ENCODE assay signal across 14 cellular contexts in the genomic region with DNA sequence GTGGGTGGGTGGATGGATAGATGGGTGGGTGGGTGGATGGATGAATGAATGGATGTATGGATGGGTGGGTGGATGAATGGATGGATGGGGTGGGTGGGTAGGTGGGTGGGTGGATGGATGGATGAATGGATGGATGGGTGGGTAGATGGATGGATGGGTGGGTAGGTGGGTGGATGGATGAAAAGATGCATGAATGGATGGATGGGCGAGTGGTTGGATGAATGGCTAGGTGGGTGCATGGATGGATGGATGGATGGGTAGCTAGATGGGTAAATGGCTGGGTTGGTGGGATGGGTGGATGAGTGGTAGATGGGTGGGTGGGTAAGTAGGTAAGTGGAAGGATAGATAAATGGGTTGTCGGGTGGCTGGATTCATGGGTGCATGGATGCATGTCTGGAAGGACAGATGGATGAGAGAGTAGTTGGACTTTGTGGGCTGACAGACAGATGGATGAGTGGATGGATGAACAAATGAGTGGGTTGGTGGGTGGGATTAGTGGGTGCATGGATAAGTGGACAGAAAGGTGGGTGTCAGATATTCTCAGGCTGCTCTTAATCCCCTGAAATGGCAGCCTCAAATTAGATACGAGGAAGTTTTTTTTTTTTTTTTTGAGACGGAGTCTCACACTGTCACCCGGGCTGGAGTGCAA.
A peak's percentile ranks its signal among the peaks of the same experiment; 100 is the strongest.
DNase-seq lines count a peak whose midpoint lies in the region; ATAC-seq and TF ChIP-seq lines count a peak whose summit lies in the region.
"Had no signal": no experiment of that assay in that cellular context is flagged by ENCODE, and none has a peak within 500 bp of the region (broad histone marks: within the 10 kb centered on the region; RNA-seq: fewer than 3 reads in every experiment).

No MANE protein-coding gene starts in this region.

- peak overlapping the region; percentile 56 for H3K4me3 Mint-ChIP-seq in glutamatergic neuron (ENCODE audit: unreplicated experiment)
- no peak overlapping the region for H3K4me3 Mint-ChIP-seq in activated T-helper 17 cell treated with anti-CD3 and anti-CD28 coated beads, Interleukin-2, amount 50 U/mL, for 72 hours
- H3K4me3 Mint-ChIP-seq: B cell; CD4-positive, alpha-beta T cell had no signal

- no peak overlapping the region for H4K8ac ChIP-seq in IMR-90 (ENCODE audit: low read depth in 2 of 2, low read length in 2 of 2)
- no peak overlapping the region for H4K8ac ChIP-seq in neuronal stem cell (ENCODE audit: low read depth, low read length)

- H3K9ac ChIP-seq in IMR-90 (ENCODE audit: low read depth, low read length) (no peak overlapping the region), neuronal stem cell (ENCODE audit: low read depth, low read length, poor library complexity) (no peak overlapping the region)

- dilution Hi-C loops in IMR-90 (cut with HindIII; ENCODE audit: low sequenced_read_pairs, unreplicated experiment) = no loop called here

- CTCF ChIA-PET in IMR-90 (lab: Yijun Ruan, JAX) = interaction anchor here (1.0 kb wide), 1 partner anchor 25 kb away, joined by 3 read pairs; no protein-coding TSS in a partner anchor

- H3K4me2 ChIP-seq in IMR-90 (ENCODE audit: low read depth, low read length) (no peak overlapping the region), neuronal stem cell (ENCODE audit: insufficient read depth, low read length, poor library complexity, severe bottlenecking) (no peak overlapping the region)
- H3K4me2 ChIP-seq: GM23338 had no signal

- H2BK5ac ChIP-seq in IMR-90 (ENCODE audit: low read depth, low read length, poor library complexity, severe bottlenecking) (no peak overlapping the region), neuronal stem cell (ENCODE audit: low read length) (no peak overlapping the region)

- H2BK20ac ChIP-seq in IMR-90 (ENCODE audit: low read depth, low read length) = no peak overlapping the region

- H2AK9ac ChIP-seq in IMR-90 (replicated peaks; ENCODE audit: low read depth, low read length, poor library complexity) = no peak overlapping the region

- H3K4me1 ChIP-seq in IMR-90 (ENCODE audit: control insufficient read depth, insufficient read depth, low read length) (peaks cover 6% of the 10 kb centered on the region), neuronal stem cell (ENCODE audit: control insufficient read depth in 2 of 2, insufficient read depth in 1 of 2, low read depth in 1 of 2, low read length in 2 of 2) (peaks cover 15 to 49% of the 10 kb centered on the region in 2 donors)

- H3K27ac ChIP-seq in IMR-90 (ENCODE audit: insufficient read depth, low read length) (no peak overlapping the region), VCaP (peak overlapping the region; percentile 88), neuronal stem cell (replicated peaks; ENCODE audit: low read length) (no peak overlapping the region)

- no peak overlapping the region for H2BK15ac ChIP-seq in IMR-90 (ENCODE audit: low read depth, low read length)
- no peak overlapping the region for H2BK15ac ChIP-seq in neuronal stem cell (ENCODE audit: low read length)

- peaks cover 33% of the 10 kb centered on the region for H4K20me1 ChIP-seq in IMR-90 (ENCODE audit: insufficient read depth, low read length)

- intact Hi-C loops in IMR-90 (cut with micrococcal nuclease) = no loop called here

- no peak overlapping the region for H3K4me3 ChIP-seq in IMR-90 (ENCODE audit: insufficient read depth, low read depth, low read length)
- no peak overlapping the region for H3K4me3 ChIP-seq in neuronal stem cell (ENCODE audit: low read length in 2 of 2)

- in situ Hi-C loops in IMR-90 (cut with MboI; ENCODE audit: low sequenced_read_pairs) = no loop called here

- H3K18ac ChIP-seq in IMR-90 (ENCODE audit: low read depth, low read length) = no peak overlapping the region
- H3K18ac ChIP-seq in neuronal stem cell (ENCODE audit: low read length) = no peak overlapping the region

- 95% methylated on average over 2 of the region's 5 CpGs; no CpG with 5 or more reads in 1 of the 2 experiments for WGBS in IMR-90 (ENCODE audit: extremely low coverage in 2 of 2, insufficient read length in 1 of 2), 2 experiments
- no CpG with 5 or more reads among the region's 5 CpGs for WGBS in neuronal stem cell (ENCODE audit: extremely low coverage in 2 of 2, insufficient read length in 2 of 2, insufficient replicate concordance in 1 of 2), 2 donors

- no peak for ATAC-seq in IMR-90 (ENCODE audit: low read depth)
- no peak for ATAC-seq in activated T-helper 17 cell treated with anti-CD3 and anti-CD28 coated beads, Interleukin-2, amount 50 U/mL, for 72 hours (replicated peaks)

- no TSS peak for BruUV-seq in IMR-90 (replicated peaks; lab: Mats Ljungman, UMichigan)

- POLR2A ChIA-PET in IMR-90 (lab: Charles Lee; ENCODE audit: unreplicated experiment) = no interaction called here

- no peaks in the 10 kb centered on the region for H3K36me3 Mint-ChIP-seq in glutamatergic neuron (ENCODE audit: unreplicated experiment)
- no peaks in the 10 kb centered on the region for H3K36me3 Mint-ChIP-seq in activated T-helper 17 cell treated with anti-CD3 and anti-CD28 coated beads, Interleukin-2, amount 50 U/mL, for 72 hours (ENCODE audit: low read depth)

- H2BK120ac ChIP-seq in IMR-90 (ENCODE audit: low read depth, low read length) = no peak overlapping the region
- no peak overlapping the region for H2BK120ac ChIP-seq in neuronal stem cell (ENCODE audit: low read depth, low read length)

- peak overlapping the region; percentile 31; the same call in 1 of the 2 replicates for H3K14ac ChIP-seq in IMR-90 (replicated peaks; ENCODE audit: low read depth, low read length)
- H3K14ac ChIP-seq in neuronal stem cell (ENCODE audit: low read length) = no peak overlapping the region

- H2AFZ ChIP-seq in IMR-90 (replicated peaks; ENCODE audit: low read length, poor library complexity) (no peak overlapping the region), neuronal stem cell (ENCODE audit: low read length) (no peak overlapping the region)
- H2AFZ ChIP-seq: GM23338 had no signal

- no peaks in the 10 kb centered on the region for H3K27me3 ChIP-seq in IMR-90 (ENCODE audit: control insufficient read depth, insufficient read depth, low read length)
- H3K27me3 ChIP-seq in neuronal stem cell (ENCODE audit: control insufficient read depth in 3 of 3, insufficient read depth in 3 of 3, low read depth in 1 of 3, low read length in 3 of 3) = no peaks in the 10 kb centered on the region

- H3K79me1 ChIP-seq in IMR-90 (ENCODE audit: low read depth in 1 of 2, low read length in 2 of 2) = peaks cover 21 to 63% of the 10 kb centered on the region in 2 experiments
- H3K79me1 ChIP-seq in neuronal stem cell (ENCODE audit: low read depth, low read length) = peaks cover 12% of the 10 kb centered on the region

- H3K4ac ChIP-seq in IMR-90 (ENCODE audit: low read depth, low read length) = no peak overlapping the region
- H3K4ac ChIP-seq in neuronal stem cell (ENCODE audit: low read length) = no peak overlapping the region

- H3K4me1 Mint-ChIP-seq in glutamatergic neuron (ENCODE audit: low read depth, unreplicated experiment) = peaks cover 60% of the 10 kb centered on the region
- no peaks in the 10 kb centered on the region for H3K4me1 Mint-ChIP-seq in activated T-helper 17 cell treated with anti-CD3 and anti-CD28 coated beads, Interleukin-2, amount 50 U/mL, for 72 hours

- H3K9me3 ChIP-seq in IMR-90 (ENCODE audit: control insufficient read depth, insufficient read depth, low read length) = no peaks in the 10 kb centered on the region
- H3K9me3 ChIP-seq in neuronal stem cell (replicated peaks in 1 of 2; ENCODE audit: control insufficient read depth in 2 of 2, insufficient read depth in 1 of 2, low read depth in 1 of 2, low read length in 2 of 2) = no peaks in the 10 kb centered on the region

- no peak overlapping the region for H4K91ac ChIP-seq in IMR-90 (ENCODE audit: insufficient read depth, low read depth, low read length)
- H4K91ac ChIP-seq in neuronal stem cell (ENCODE audit: low read depth, low read length, poor library complexity) = no peak overlapping the region

- H3K23ac ChIP-seq in IMR-90 (ENCODE audit: low read depth, low read length) = no peak overlapping the region
- peak overlapping the region; percentile 16 for H3K23ac ChIP-seq in neuronal stem cell (ENCODE audit: low read depth, low read length, poor library complexity)

- DNase-seq in IMR-90 (no peak), glutamatergic neuron (no peak), neuronal stem cell (ENCODE audit: low spot score) (no peak), GOT3 (lab: John Stamatoyannopoulos, UW) (no peak), T1000 (lab: John Stamatoyannopoulos, UW) (no peak)
- DNase-seq in activated CD4-positive, alpha-beta T cell treated with anti-CD3 and anti-CD28 coated beads, Interleukin-2, amount 50 U/mL, for 4 hours = no peak
- DNase-seq: C1 segment of cervical spinal cord; CD4-positive, alpha-beta T cell; DMS79 treated with DMSO at 0.1 percent for 48 hours; HCEC 1CT had no signal

- H3K9me1 ChIP-seq in IMR-90 (ENCODE audit: insufficient read depth, low read length) = peaks cover 6% of the 10 kb centered on the region; the same call in 1 of the 2 replicates

- no peak overlapping the region for H4K5ac ChIP-seq in IMR-90 (ENCODE audit: low read depth, low read length)

- H3K27ac Mint-ChIP-seq in glutamatergic neuron (ENCODE audit: unreplicated experiment) = peak overlapping the region; percentile 79
- H3K27ac Mint-ChIP-seq in activated T-helper 17 cell treated with anti-CD3 and anti-CD28 coated beads, Interleukin-2, amount 50 U/mL, for 72 hours = no peak overlapping the region
- H3K27ac Mint-ChIP-seq: CD4-positive, alpha-beta T cell had no signal

- H3K36me3 ChIP-seq in IMR-90 (ENCODE audit: control insufficient read depth, insufficient read depth, low read length) (no peaks in the 10 kb centered on the region), neuronal stem cell (replicated peaks in 1 of 2; ENCODE audit: control insufficient read depth in 2 of 2, insufficient read depth in 2 of 2, low read length in 2 of 2) (peaks cover 1 to 5% of the 10 kb centered on the region in 2 donors)

- H2AK5ac ChIP-seq in IMR-90 (ENCODE audit: low read depth, low read length) (no peak overlapping the region), neuronal stem cell (ENCODE audit: low read depth, low read length) (no peak overlapping the region)

- H2BK12ac ChIP-seq in neuronal stem cell (ENCODE audit: low read length) = no peak overlapping the region

- H3K56ac ChIP-seq in IMR-90 (ENCODE audit: extremely low read depth, insufficient read depth, low read length) = no peak overlapping the region

- no peak for TF ChIP-seq RAD21 in IMR-90 (IDR thresholded peaks at IDR 0.05; ENCODE audit: low read length)

- peaks cover 45% of the 10 kb centered on the region for H3K9me3 Mint-ChIP-seq in glutamatergic neuron (ENCODE audit: unreplicated experiment)
- no peaks in the 10 kb centered on the region for H3K9me3 Mint-ChIP-seq in activated T-helper 17 cell treated with anti-CD3 and anti-CD28 coated beads, Interleukin-2, amount 50 U/mL, for 72 hours
- H3K9me3 Mint-ChIP-seq: CD4-positive, alpha-beta T cell; GM23338 had no signal

- peaks cover 43% of the 10 kb centered on the region for H3K27me3 Mint-ChIP-seq in glutamatergic neuron (ENCODE audit: unreplicated experiment)
- H3K27me3 Mint-ChIP-seq in activated T-helper 17 cell treated with anti-CD3 and anti-CD28 coated beads, Interleukin-2, amount 50 U/mL, for 72 hours = no peaks in the 10 kb centered on the region
- H3K27me3 Mint-ChIP-seq: B cell had no signal

- TF ChIP-seq CTCF in IMR-90 (conservative IDR thresholded peaks at IDR 0.05; ENCODE audit: low read depth, low read length) (no peak), VCaP (conservative IDR thresholded peaks at IDR 0.05) (no peak), glutamatergic neuron (IDR thresholded peaks at IDR 0.05; ENCODE audit: partially characterized antibody, unreplicated experiment) (no peak)

- no peak for TF ChIP-seq POLR2A in IMR-90 (IDR thresholded peaks at IDR 0.05; ENCODE audit: low read depth, low read length)
